14 cellular contexts compared by ENCODE assay signal in the genomic region with DNA sequence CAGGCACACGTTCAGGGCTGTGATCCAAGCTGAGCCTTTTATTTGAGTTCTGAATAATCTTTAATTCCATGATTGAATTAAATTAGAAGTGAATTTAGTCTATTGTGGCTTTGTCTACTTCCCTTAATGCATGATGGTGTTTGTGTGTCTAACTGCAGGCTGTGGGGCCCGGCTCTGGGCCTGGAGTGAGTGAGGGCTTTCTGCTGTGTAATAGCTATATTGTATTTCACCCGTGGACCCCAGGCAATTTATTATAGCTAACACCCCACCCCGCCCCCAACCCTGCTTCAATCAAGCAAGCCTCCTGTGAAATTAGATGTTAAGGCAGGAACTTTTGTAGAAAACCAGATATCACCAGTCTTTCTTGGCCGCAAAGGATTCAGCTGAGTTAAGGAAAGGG.
DNase-seq lines count a peak whose midpoint lies in the region; ATAC-seq and TF ChIP-seq lines count a peak whose summit lies in the region.
"Had no signal": no experiment of that assay in that cellular context is flagged by ENCODE, and none has a peak within 500 bp of the region (broad histone marks: within the 10 kb centered on the region; RNA-seq: fewer than 3 reads in every experiment).

No MANE protein-coding gene starts in this region.

- H3K36me3 ChIP-seq in heart left ventricle = peaks cover 0 to 3% (median 0%) of the 10 kb centered on the region in 9 donors

- H3K4me3 Mint-ChIP-seq in chondrocyte (ENCODE audit: unreplicated experiment) (no peak overlapping the region), osteocyte (ENCODE audit: unreplicated experiment) (no peak overlapping the region)

- no peak for DNase-seq in heart left ventricle
- no peak for DNase-seq in Right ventricle myocardium inferior (ENCODE audit: missing footprints)
- peak; percentile 69 for DNase-seq in NCI-H2227 (lab: John Stamatoyannopoulos, UW; ENCODE audit: unreplicated experiment)
- DNase-seq in chondrocyte (ENCODE audit: low spot score) = no peak
- no peak for DNase-seq in osteocyte (ENCODE audit: extremely low spot score, unreplicated experiment)
- no peak for DNase-seq in SW 1271 (lab: John Stamatoyannopoulos, UW)
- no peak for DNase-seq in cerebellum (ENCODE audit: low spot score)
- DNase-seq in stimulated activated CD4-positive, alpha-beta T cell treated with anti-CD3 and anti-CD28 coated beads, Interleukin-4, amount 100 ng/mL, for 24 hours = no peak
- DNase-seq: Caco-2, KG1, NCI-H146, NCI-H2107, NCI-H446 treated with DMSO at 0.1 percent for 48 hours, NCI-H774 had no signal

- H3K27ac ChIP-seq in heart left ventricle = peak overlapping the region in 9 of 12 donors; percentile 16 to 70 (median 39)

- H3K36me3 Mint-ChIP-seq in chondrocyte (ENCODE audit: low read depth) (peaks cover 7% of the 10 kb centered on the region), osteocyte (ENCODE audit: unreplicated experiment) (peaks cover 25% of the 10 kb centered on the region)

- H3K9me3 Mint-ChIP-seq in chondrocyte (ENCODE audit: low read depth) (no peaks in the 10 kb centered on the region), osteocyte (ENCODE audit: unreplicated experiment) (no peaks in the 10 kb centered on the region)

- H3K27me3 Mint-ChIP-seq in chondrocyte (ENCODE audit: low read depth) (no peaks in the 10 kb centered on the region), osteocyte (ENCODE audit: unreplicated experiment) (no peaks in the 10 kb centered on the region)

- H3K27ac Mint-ChIP-seq in chondrocyte (ENCODE audit: unreplicated experiment) (peak overlapping the region; percentile 70), osteocyte (ENCODE audit: unreplicated experiment) (peak overlapping the region; percentile 81)

- H3K4me1 Mint-ChIP-seq in chondrocyte (ENCODE audit: low read depth) (peaks cover 34% of the 10 kb centered on the region), osteocyte (ENCODE audit: unreplicated experiment) (peaks cover 44% of the 10 kb centered on the region)

- no peaks in the 10 kb centered on the region for H3K9me3 ChIP-seq in heart left ventricle
- H3K9me3 ChIP-seq: Caco-2 had no signal

- intact Hi-C loops in heart left ventricle (cut with DNase I) (no loop called here), Right ventricle myocardium inferior (cut with DNase I) (no loop called here)

- H3K4me1 ChIP-seq in heart left ventricle = peaks cover 0 to 24% (median 4%) of the 10 kb centered on the region in 12 donors
- H3K4me1 ChIP-seq: Caco-2 had no signal

- no peak for TF ChIP-seq POLR2A in heart left ventricle (IDR thresholded peaks at IDR 0.05)

- no peak for TF ChIP-seq CTCF in heart left ventricle (IDR thresholded peaks at IDR 0.05)
- no peak for TF ChIP-seq CTCF in chondrocyte (IDR thresholded peaks at IDR 0.05)
- TF ChIP-seq CTCF in osteocyte (IDR thresholded peaks at IDR 0.05) = no peak

- H3K27me3 ChIP-seq in heart left ventricle = no peaks in the 10 kb centered on the region

- 68 to 76% (median 75%) methylated on average over 5 of the region's 5 CpGs for WGBS in heart left ventricle, 4 donors

- ATAC-seq in heart left ventricle (peak in 1 of 4 donors; percentile 19), Right ventricle myocardium inferior (no peak)

- no peak overlapping the region for H3K4me3 ChIP-seq in heart left ventricle
